ENCODE assay signal across 18 cellular contexts in genomic region chr12:2329811-2330210, GRCh38.
"Had no signal": no experiment of that assay in that cellular context is flagged by ENCODE, and none has a peak within 500 bp of the region (broad histone marks: within the 10 kb centered on the region; RNA-seq: fewer than 3 reads in every experiment).

No MANE protein-coding gene starts in this region.

- H3K4me3 ChIP-seq: SK-N-MC had no signal

- DNase-seq: activated B cell treated with CpG ODN at 0.5 μM for 24 hours; activated CD4-positive, alpha-beta memory T cell treated with anti-CD3 and anti-CD28 coated beads for 36 hours; activated CD4-positive, alpha-beta T cell treated with anti-CD3 and anti-CD28 coated beads, Interleukin-2, amount 10 ng/mL, durations not matched to agents 7 days and 5 days; activated CD8-positive, alpha-beta memory T cell treated with anti-CD3 and anti-CD28 coated beads for 24 hours; activated effector memory CD4-positive, alpha-beta T cell treated with anti-CD3 and anti-CD28 coated beads, Interleukin-2, amount 50 U/mL, for 16 hours; activated naive CD4-positive, alpha-beta T cell treated with Interleukin-2 at 50 U/mL for 16 hours; activated T-cell treated with anti-CD3 and anti-CD28 coated beads, Interleukin-2, amount 50 U/mL, for 4 hours; anterior cingulate cortex; KG1; NCI-H1048; NCI-H146; NCI-H1930; NCI-H2107; NCI-H748 treated with DMSO at 0.1 percent for 48 hours; T-cell; T-helper 2 cell; T1000 had no signal

- H3K27ac ChIP-seq: SK-N-MC had no signal
